Comparison of ENCODE assay signal across 12 cellular contexts in genomic region chr3:9779197-9779596, GRCh38. TPM values are rescaled to one million over a fixed set of nuclear protein-coding genes. Genes with fewer than 3 reads are reported as not detected.
DNase-seq lines count a peak whose midpoint lies in the region; ATAC-seq and TF ChIP-seq lines count a peak whose summit lies in the region.
"Had no signal": no experiment of that assay in that cellular context is flagged by ENCODE, and none has a peak within 500 bp of the region (broad histone marks: within the 10 kb centered on the region; RNA-seq: fewer than 3 reads in every experiment).

No MANE protein-coding gene starts in this region.

- H3K4me3 Mint-ChIP-seq in CD8-positive, alpha-beta memory T cell: peak overlapping the region in 6 of 7 donors; percentile 42 to 87 (median 61)
- H3K4me3 Mint-ChIP-seq in WTC11: no peak overlapping the region
- peak overlapping the region; percentile 42 to 69 (median 68) for H3K4me3 Mint-ChIP-seq in immature natural killer cell

- peaks cover 40 to 55% (median 42%) of the 10 kb centered on the region in 3 donors for H3K4me1 Mint-ChIP-seq in CD8-positive, alpha-beta memory T cell
- no peaks in the 10 kb centered on the region for H3K4me1 Mint-ChIP-seq in WTC11
- peaks cover 51 to 63% of the 10 kb centered on the region in 2 donors for H3K4me1 Mint-ChIP-seq in immature natural killer cell

- H3K27me3 ChIP-seq in ACC112 (ENCODE audit: insufficient read depth, low read length) (no peaks in the 10 kb centered on the region), uterus (no peaks in the 10 kb centered on the region), psoas muscle (ENCODE audit: insufficient read depth in 3 of 3, low read length in 2 of 3) (no peaks in the 10 kb centered on the region)
- no peaks in the 10 kb centered on the region for H3K27me3 ChIP-seq in CD8-positive, alpha-beta memory T cell (ENCODE audit: insufficient read depth, low read length, poor library complexity, severe bottlenecking)
- H3K27me3 ChIP-seq: ascending aorta had no signal

- no peaks in the 10 kb centered on the region for H3K27me3 Mint-ChIP-seq in CD8-positive, alpha-beta memory T cell
- H3K27me3 Mint-ChIP-seq in WTC11 (ENCODE audit: low read depth) (peaks cover 32% of the 10 kb centered on the region), immature natural killer cell (ENCODE audit: low read depth in 3 of 3) (peaks cover 4 to 9% (median 6%) of the 10 kb centered on the region in 3 donors)

- no peaks in the 10 kb centered on the region for H3K79me2 ChIP-seq in ACC112 (ENCODE audit: control insufficient read depth, insufficient read depth, low read length, unreplicated experiment)

- WGBS in psoas muscle, 3 donors: 83 to 89% (median 85%) methylated on average over 4 of the region's 4 CpGs

- intact Hi-C loops in uterus (cut with DNase I; ENCODE audit: low total_unique reads): no loop called here
- intact Hi-C loops in psoas muscle (cut with DNase I): no loop called here

- H3K36me3 Mint-ChIP-seq in CD8-positive, alpha-beta memory T cell: peaks cover 4 to 30% (median 5%) of the 10 kb centered on the region in 3 donors
- H3K36me3 Mint-ChIP-seq in WTC11: peaks cover 28% of the 10 kb centered on the region
- peaks cover 0 to 15% (median 4%) of the 10 kb centered on the region in 3 donors for H3K36me3 Mint-ChIP-seq in immature natural killer cell

- no peak for TF ChIP-seq POLR2A in uterus (IDR thresholded peaks at IDR 0.05)

- no peaks in the 10 kb centered on the region for H3K9me3 Mint-ChIP-seq in CD8-positive, alpha-beta memory T cell
- no peaks in the 10 kb centered on the region for H3K9me3 Mint-ChIP-seq in WTC11
- no peaks in the 10 kb centered on the region for H3K9me3 Mint-ChIP-seq in immature natural killer cell

- peak in 1 of 5 donors; percentile 25 for DNase-seq in CD8-positive, alpha-beta memory T cell
- DNase-seq in WTC11 (ENCODE audit: low spot score) (no peak), immature natural killer cell (no peak), uterus (no peak), SIG-M5 treated with dmso at 0.1 percent for 504 hours (lab: John Stamatoyannopoulos, UW; ENCODE audit: unreplicated experiment) (no peak), psoas muscle (no peak)
- DNase-seq: NCI-H446 had no signal

- H3K27ac ChIP-seq in ACC112 (ENCODE audit: low read depth, low read length): peak overlapping the region; percentile 50
- no peak overlapping the region for H3K27ac ChIP-seq in CD8-positive, alpha-beta memory T cell (ENCODE audit: low read depth, low read length)
- peak overlapping the region in 1 of 2 donors; percentile 57 for H3K27ac ChIP-seq in uterus
- no peak overlapping the region for H3K27ac ChIP-seq in psoas muscle
- H3K27ac ChIP-seq: ascending aorta, C4-2B, RWPE1 had no signal

- H3K4me3 ChIP-seq in ACC112 (ENCODE audit: low read depth, low read length) (no peak overlapping the region), uterus (no peak overlapping the region), psoas muscle (no peak overlapping the region)
- no peak overlapping the region for H3K4me3 ChIP-seq in CD8-positive, alpha-beta memory T cell (ENCODE audit: low read length)
- H3K4me3 ChIP-seq: ascending aorta had no signal

- no peak overlapping the region for H2AFZ ChIP-seq in ACC112 (ENCODE audit: low read length, unreplicated experiment)

- H3K36me3 ChIP-seq in ACC112 (ENCODE audit: insufficient read depth, low read length) (0 out of 2 replicates have a peak, but pooled peaks cover 9% of the 10 kb centered on the region), uterus (no peaks in the 10 kb centered on the region), psoas muscle (ENCODE audit: insufficient read depth in 1 of 2, low read depth in 1 of 2) (peaks cover 4 to 48% of the 10 kb centered on the region in 2 donors)
- H3K36me3 ChIP-seq in CD8-positive, alpha-beta memory T cell (ENCODE audit: insufficient read depth, low read length): no peaks in the 10 kb centered on the region

- H3K27ac Mint-ChIP-seq in CD8-positive, alpha-beta memory T cell: peak overlapping the region; percentile 57 to 97 (median 84)
- H3K27ac Mint-ChIP-seq in WTC11: no peak overlapping the region
- H3K27ac Mint-ChIP-seq in immature natural killer cell: peak overlapping the region; percentile 90 to 96 (median 94)

- ATAC-seq in WTC11: peak; percentile 47
- ATAC-seq in GM21360 (IDR thresholded peaks at IDR 0.05; ENCODE audit: unreplicated experiment): no peak
- no peak for ATAC-seq in psoas muscle

- H3K4me1 ChIP-seq in ACC112 (ENCODE audit: control insufficient read depth, insufficient read depth, low read length, unreplicated experiment) (peaks cover 19% of the 10 kb centered on the region), uterus (peaks cover 0 to 6% of the 10 kb centered on the region in 2 donors), psoas muscle (no peaks in the 10 kb centered on the region)
- H3K4me1 ChIP-seq in CD8-positive, alpha-beta memory T cell (ENCODE audit: insufficient read depth, low read length): peaks cover 46% of the 10 kb centered on the region
- H3K4me1 ChIP-seq: ascending aorta had no signal

- no peaks in the 10 kb centered on the region for H3K9me3 ChIP-seq in CD8-positive, alpha-beta memory T cell (ENCODE audit: low read length)
- H3K9me3 ChIP-seq in uterus (no peaks in the 10 kb centered on the region), psoas muscle (no peaks in the 10 kb centered on the region)
- H3K9me3 ChIP-seq: ascending aorta had no signal

- TF ChIP-seq CTCF in WTC11 (IDR thresholded peaks at IDR 0.05) (no peak), uterus (IDR thresholded peaks at IDR 0.05) (no peak), psoas muscle (IDR thresholded peaks at IDR 0.05) (no peak)

- CTCF ChIA-PET in CD8-positive, alpha-beta memory T cell (lab: Charles Lee): no interaction called here
- CTCF ChIA-PET in WTC11 (lab: Charles Lee): no interaction called here

- POLR2A ChIA-PET in CD8-positive, alpha-beta memory T cell (lab: Charles Lee): interaction anchor here (1.4 kb wide), 1 partner anchor 14 kb away, joined by 3 read pairs; the partner anchor contains the start of gene ARPC4
- POLR2A ChIA-PET in WTC11 (lab: Charles Lee): no interaction called here

TF ChIP-seq in WTC11, 78 proteins besides CTCF, POLR2A, EP300 and RAD21 (continues in another document):
- no peak for TF ChIP-seq TCF7 (CRISPR knock-in tag; IDR thresholded peaks at IDR 0.05; ENCODE audit: low read depth)
- no peak for TF ChIP-seq ZNF121 (CRISPR knock-in tag; IDR thresholded peaks at IDR 0.05)
- TF ChIP-seq E2F4 (CRISPR knock-in tag; IDR thresholded peaks at IDR 0.05; ENCODE audit: borderline replicate concordance, low read depth): no peak
- no peak for TF ChIP-seq FOXK1 (CRISPR knock-in tag; IDR thresholded peaks at IDR 0.05)
- no peak for TF ChIP-seq TEAD4 (CRISPR knock-in tag; IDR thresholded peaks at IDR 0.05)

RNA-seq across cellular contexts. Expression of gene CAMK1, which starts 9.4 kb away (rescaled TPM):
- total RNA-seq in CD8-positive, alpha-beta memory T cell: 10 to 100 TPM; 27.0 to 27.4 TPM
- 2.9 TPM for polyA plus RNA-seq in CD8-positive, alpha-beta memory T cell
- 3.1 to 6.6 TPM (median 5.9 TPM) in 3 replicates for total RNA-seq in WTC11 (2021)
- polyA plus RNA-seq in immature natural killer cell: 10 to 100 TPM; 15.4 to 29.0 (median 19.2) TPM
- 10 to 100 TPM; 19.1 to 63.0 (median 56.7) TPM for total RNA-seq in uterus
- total RNA-seq in psoas muscle: 1 to 10 TPM; 4.5 to 7.2 (median 5.5) TPM
- polyA plus RNA-seq in psoas muscle: 1 to 10 TPM; 3.9 to 5.7 (median 5.5) TPM

RNA-seq across cellular contexts. Expression of gene TADA3, which starts 13.1 kb away (rescaled TPM):
- total RNA-seq in CD8-positive, alpha-beta memory T cell: 10 to 100 TPM; 57.0 to 58.8 TPM
- polyA plus RNA-seq in CD8-positive, alpha-beta memory T cell: 64.4 TPM
- 49.0 to 57.9 TPM (median 55.9 TPM) in 3 replicates for total RNA-seq in WTC11 (2021)
- 100 to 1,000 TPM in 1 of 3 donors, 10 to 100 TPM in 2; 58.1 to 121 (median 73.6) TPM for polyA plus RNA-seq in immature natural killer cell
- total RNA-seq in uterus: 10 to 100 TPM; 35.9 to 65.4 (median 55.3) TPM
- 10 to 100 TPM; 42.6 to 45.2 (median 43.2) TPM for total RNA-seq in psoas muscle
- polyA plus RNA-seq in psoas muscle: 10 to 100 TPM; 42.2 to 75.7 (median 68.3) TPM

RNA-seq across cellular contexts. Expression of gene ARPC4, which starts 13.7 kb away (rescaled TPM):
- total RNA-seq in CD8-positive, alpha-beta memory T cell: 100 to 1,000 TPM; 309 to 319 TPM
- 277 TPM for polyA plus RNA-seq in CD8-positive, alpha-beta memory T cell
- total RNA-seq in WTC11 (2021): 127 to 143 TPM (median 133 TPM) in 3 replicates
- 100 to 1,000 TPM; 378 to 470 (median 428) TPM for polyA plus RNA-seq in immature natural killer cell
- 100 to 1,000 TPM in 3 of 4 donors, 10 to 100 TPM in 1; 44.7 to 176 (median 142) TPM for total RNA-seq in uterus
- total RNA-seq in psoas muscle: 100 to 1,000 TPM in 1 of 4 donors, 10 to 100 TPM in 3; 53.9 to 117 (median 84.9) TPM
- 100 to 1,000 TPM in 2 of 3 donors, 10 to 100 TPM in 1; 76.9 to 155 (median 142) TPM for polyA plus RNA-seq in psoas muscle

RNA-seq across cellular contexts. Expression of gene OGG1, which starts 29.4 kb away (rescaled TPM):
- total RNA-seq in CD8-positive, alpha-beta memory T cell: 10 to 100 TPM; 30.5 to 32.1 TPM
- polyA plus RNA-seq in CD8-positive, alpha-beta memory T cell: 25.8 TPM
- total RNA-seq in WTC11 (2021) (23.6 to 27.3 TPM (median 26.7 TPM) in 3 replicates), uterus (10 to 100 TPM; 29.8 to 60.7 (median 44.2) TPM), psoas muscle (1 to 10 TPM; 6.9 to 9.5 (median 8.1) TPM)
- polyA plus RNA-seq in immature natural killer cell (10 to 100 TPM; 30.3 to 57.3 (median 44.4) TPM), psoas muscle (10 to 100 TPM in 1 of 3 donors, 1 to 10 TPM in 2; 6.3 to 19.7 (median 9.1) TPM)

RNA-seq across cellular contexts. Expression of gene TTLL3, which starts 30.9 kb away (rescaled TPM):
- total RNA-seq in CD8-positive, alpha-beta memory T cell: 10 to 100 TPM; 18.8 to 19.1 TPM
- polyA plus RNA-seq in CD8-positive, alpha-beta memory T cell: 3.8 TPM
- total RNA-seq in WTC11 (2021): 11.1 to 14.7 TPM (median 12.3 TPM) in 3 replicates
- 10 to 100 TPM in 1 of 3 donors, 1 to 10 TPM in 2; 4.2 to 10.1 (median 5.0) TPM for polyA plus RNA-seq in immature natural killer cell
- 100 to 1,000 TPM in 1 of 4 donors, 10 to 100 TPM in 3; 67.1 to 349 (median 83.7) TPM for total RNA-seq in uterus
- total RNA-seq in psoas muscle: 10 to 100 TPM in 1 of 4 donors, 1 to 10 TPM in 3; 6.4 to 19.0 (median 7.7) TPM
- polyA plus RNA-seq in psoas muscle: 1 to 10 TPM; 2.9 to 5.0 (median 4.3) TPM
